9 cellular contexts compared by ENCODE assay signal in the genomic region with DNA sequence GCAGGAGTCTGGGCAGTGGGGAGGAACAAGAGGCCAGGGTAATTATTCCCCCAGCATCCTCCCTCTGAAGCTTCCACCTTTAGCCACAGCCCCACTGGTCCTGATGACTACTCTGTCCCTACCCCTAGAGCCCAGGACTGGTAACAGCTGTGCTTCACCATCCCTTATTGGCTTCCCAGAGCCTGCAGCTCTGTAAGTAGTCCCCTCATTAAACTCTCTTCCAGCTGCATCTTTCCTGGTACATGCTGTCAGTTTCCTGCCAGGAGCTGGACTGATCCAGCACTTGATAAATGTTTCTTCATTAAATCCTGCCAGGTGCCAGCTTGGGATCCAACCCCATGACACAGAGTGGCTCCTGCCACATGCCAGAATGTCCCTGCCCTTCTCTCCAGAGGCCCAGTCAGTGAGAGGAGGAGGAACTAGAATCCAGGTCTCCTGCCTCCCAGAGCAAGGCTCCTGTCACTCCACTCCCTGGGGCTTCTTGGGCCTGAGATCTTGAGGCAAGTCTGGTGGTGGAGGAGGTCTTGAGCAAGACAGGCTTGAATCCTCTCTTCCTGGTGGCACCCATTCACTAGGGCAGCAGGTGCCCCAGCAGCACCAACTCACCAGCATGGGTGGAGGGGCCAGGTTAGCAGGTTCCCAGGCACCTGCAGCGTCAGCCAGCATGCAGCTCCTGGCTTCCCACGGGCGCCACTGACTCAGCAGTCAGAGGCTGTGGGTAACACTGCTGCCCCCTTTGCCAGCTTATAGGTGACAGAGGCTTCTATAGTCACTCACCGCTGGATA. TPM values are rescaled to one million over a fixed set of nuclear protein-coding genes. Genes with fewer than 3 reads are reported as not detected.
DNase-seq lines count a peak whose midpoint lies in the region; TF ChIP-seq lines count a peak whose summit lies in the region.
"Had no signal": no experiment of that assay in that cellular context is flagged by ENCODE, and none has a peak within 500 bp of the region (broad histone marks: within the 10 kb centered on the region; RNA-seq: fewer than 3 reads in every experiment).

No MANE protein-coding gene starts in this region.

- TF ChIP-seq CTCF in NB4 (IDR thresholded peaks at IDR 0.05; ENCODE audit: low read depth, low read length) (no peak), brain (conservative IDR thresholded peaks at IDR 0.05) (no peak)

- no peaks in the 10 kb centered on the region for H3K4me1 Mint-ChIP-seq in brain
- H3K4me1 Mint-ChIP-seq: naive thymus-derived CD8-positive, alpha-beta T cell had no signal

- H3K4me2 ChIP-seq in trophoblast cell (ENCODE audit: low read length): no peak overlapping the region

- H4K8ac ChIP-seq in trophoblast cell (ENCODE audit: low read depth, low read length): no peak overlapping the region

- peaks cover 16 to 19% of the 10 kb centered on the region in 2 experiments for H3K36me3 ChIP-seq in trophoblast cell (ENCODE audit: control insufficient read depth in 1 of 2, insufficient read depth in 2 of 2, low read length in 2 of 2)

- no peak overlapping the region for H4K91ac ChIP-seq in trophoblast cell (ENCODE audit: low read depth, low read length)

- H3K4me3 ChIP-seq in NB4 (ENCODE audit: low read depth, low read length) (no peak overlapping the region), trophoblast cell (ENCODE audit: low read depth, low read length) (no peak overlapping the region)
- H3K4me3 ChIP-seq: vagina had no signal

- no peaks in the 10 kb centered on the region for H3K4me1 ChIP-seq in trophoblast cell (ENCODE audit: control insufficient read depth in 1 of 2, insufficient read depth in 2 of 2, low read length in 2 of 2)

- H3K4me3 Mint-ChIP-seq in brain: no peak overlapping the region
- H3K4me3 Mint-ChIP-seq: naive thymus-derived CD8-positive, alpha-beta T cell had no signal

- no peak overlapping the region for H4K12ac ChIP-seq in trophoblast cell (ENCODE audit: low read depth, low read length)

- H3K9ac ChIP-seq in trophoblast cell (ENCODE audit: low read length): no peak overlapping the region

- no peak overlapping the region for H3K14ac ChIP-seq in trophoblast cell (ENCODE audit: low read length)

- no peaks in the 10 kb centered on the region for H3K36me3 Mint-ChIP-seq in brain
- H3K36me3 Mint-ChIP-seq: naive thymus-derived CD8-positive, alpha-beta T cell had no signal

- H3K9me3 Mint-ChIP-seq in brain: no peaks in the 10 kb centered on the region
- H3K9me3 Mint-ChIP-seq: naive thymus-derived CD8-positive, alpha-beta T cell had no signal

- no peaks in the 10 kb centered on the region for H3K27me3 ChIP-seq in trophoblast cell (ENCODE audit: insufficient read depth, low read length)
- H3K27me3 ChIP-seq: vagina had no signal

- H2AK5ac ChIP-seq in trophoblast cell (ENCODE audit: low read length): no peak overlapping the region

- H3K23ac ChIP-seq in trophoblast cell (ENCODE audit: low read length): no peak overlapping the region

- no peak overlapping the region for H2BK5ac ChIP-seq in trophoblast cell (ENCODE audit: low read depth, low read length, poor library complexity)

- H3K9me3 ChIP-seq in trophoblast cell (ENCODE audit: insufficient read depth, low read depth, low read length): no peaks in the 10 kb centered on the region
- H3K9me3 ChIP-seq: vagina had no signal

- no peak overlapping the region for H3K27ac ChIP-seq in trophoblast cell (ENCODE audit: low read depth, low read length)
- H3K27ac ChIP-seq: vagina had no signal

- TF ChIP-seq POLR2A in NB4 (IDR thresholded peaks at IDR 0.05; ENCODE audit: extremely low read depth, insufficient read length): no peak

- H2AFZ ChIP-seq in trophoblast cell (ENCODE audit: insufficient read depth, low read length, poor library complexity): no peak overlapping the region

- H3K27ac Mint-ChIP-seq in brain: peak overlapping the region; percentile 48 to 87 (median 56)

- no peak overlapping the region for H3K4ac ChIP-seq in trophoblast cell (ENCODE audit: low read depth, low read length)

- H3K79me1 ChIP-seq in trophoblast cell (ENCODE audit: low read length): no peaks in the 10 kb centered on the region

- DNase-seq in NB4 (ENCODE audit: low read depth) (peak; percentile 33), trophoblast cell (peak; percentile 15 to 25), GF-D8 (lab: John Stamatoyannopoulos, UW) (no peak), foreskin melanocyte (no peak)
- DNase-seq: SHP77; stimulated activated CD4-positive, alpha-beta T cell treated with anti-CD3 and anti-CD28 coated beads, Interleukin-4, amount 100 ng/mL, for 4 hours had no signal

- no peak overlapping the region for H3K18ac ChIP-seq in trophoblast cell (ENCODE audit: low read length)

- no peaks in the 10 kb centered on the region for H3K79me2 ChIP-seq in trophoblast cell (ENCODE audit: control insufficient read depth, insufficient read depth, low read length, poor library complexity)

- no peak overlapping the region for H2BK120ac ChIP-seq in trophoblast cell (ENCODE audit: insufficient read depth, low read length, poor library complexity)

- H3K27me3 Mint-ChIP-seq in brain: peaks cover 9% of the 10 kb centered on the region

- no CpG with 5 or more reads among the region's 4 CpGs for WGBS in trophoblast cell (ENCODE audit: extremely low coverage, insufficient coverage, insufficient read length)

- H2BK12ac ChIP-seq in trophoblast cell (ENCODE audit: low read length): no peak overlapping the region

RNA-seq across cellular contexts. Expression of a gene that starts 27.6 kb away (rescaled TPM):
- not detected for polyA plus RNA-seq in brain (ENCODE audit: insufficient read depth, low read depth, low replicate concordance)
- 0.04 TPM in 1 of 2 replicates, not detected in the other for polyA plus RNA-seq in trophoblast cell (2013)
- polyA plus RNA-seq: naive thymus-derived CD8-positive, alpha-beta T cell had no signal

RNA-seq across cellular contexts. Expression of a gene that starts 30.3 kb away (rescaled TPM):
- polyA plus RNA-seq in brain (ENCODE audit: insufficient read depth, low read depth, low replicate concordance): 70.1 TPM
- 48.1 and 50.4 TPM in 2 replicates for polyA plus RNA-seq in trophoblast cell (2013)
- polyA plus RNA-seq: naive thymus-derived CD8-positive, alpha-beta T cell had no signal

RNA-seq across cellular contexts. Expression of a gene that starts 40.3 kb away (rescaled TPM):
- 11.4 TPM for polyA plus RNA-seq in brain (ENCODE audit: insufficient read depth, low read depth, low replicate concordance)
- polyA plus RNA-seq in trophoblast cell (2013): 11.1 and 11.5 TPM in 2 replicates

RNA-seq across cellular contexts. Expression of a gene that starts 40.5 kb away (rescaled TPM):
- polyA plus RNA-seq in brain (ENCODE audit: insufficient read depth, low read depth, low replicate concordance): 232 TPM
- polyA plus RNA-seq in trophoblast cell (2013): 586 and 607 TPM in 2 replicates

RNA-seq across cellular contexts. Expression of a gene that starts 47.0 kb away (rescaled TPM):
- polyA plus RNA-seq in brain (ENCODE audit: insufficient read depth, low read depth, low replicate concordance): 5.9 TPM
- polyA plus RNA-seq in trophoblast cell (2013): 9.1 and 9.8 TPM in 2 replicates

Comparison
In these comparisons a context has a peak if more than half of its experiments do, and no peak if none do; other contexts are left out.
1. DNase-seq: peak in NB4 (single experiment) and trophoblast cell (2 of 2); none in GF-D8 (single experiment) and foreskin melanocyte (single experiment).